Comparison of ENCODE assay signal across 8 cellular contexts in genomic region chr13:79149210-79149609, GRCh38.
"Had no signal": no experiment of that assay in that cellular context is flagged by ENCODE, and none has a peak within 500 bp of the region (broad histone marks: within the 10 kb centered on the region; RNA-seq: fewer than 3 reads in every experiment).

No MANE protein-coding gene starts in this region.

- DNase-seq: GDM1, GF-D8 had no signal

- ATAC-seq: GM12878 had no signal

- H3K4me3 ChIP-seq: GM12878 had no signal

- FAIRE-seq: G401.6, GM12878, GM12891, GM12892, GM18507, GM19239 had no signal
